ENCODE assay signal across 9 cellular contexts in genomic region chr12:68334136-68334535, GRCh38.
A peak's percentile ranks its signal among the peaks of the same experiment; 100 is the strongest.
DNase-seq lines count a peak whose midpoint lies in the region; ATAC-seq and TF ChIP-seq lines count a peak whose summit lies in the region.
"Had no signal": no experiment of that assay in that cellular context is flagged by ENCODE, and none has a peak within 500 bp of the region (broad histone marks: within the 10 kb centered on the region; RNA-seq: fewer than 3 reads in every experiment).

No MANE protein-coding gene starts in this region.

- no peaks in the 10 kb centered on the region for H3K36me3 Mint-ChIP-seq in activated naive CD8-positive, alpha-beta T cell treated with anti-CD3 and anti-CD28 coated beads, Interleukin-2, amount 50 U/mL, for 24 hours (ENCODE audit: low read depth)

- H2AFZ ChIP-seq in parathyroid adenoma: peak overlapping the region; percentile 24

- CTCF ChIA-PET in RWPE1 (lab: Yijun Ruan, JAX): interaction anchor here (0.6 kb wide), 1 partner anchor 51 kb away, joined by 3 read pairs; no protein-coding TSS in a partner anchor

- H3K4me1 Mint-ChIP-seq in activated naive CD8-positive, alpha-beta T cell treated with anti-CD3 and anti-CD28 coated beads, Interleukin-2, amount 50 U/mL, for 24 hours: peaks cover 31% of the 10 kb centered on the region

- H3K27ac ChIP-seq in parathyroid adenoma (no peak overlapping the region), RWPE1 (no peak overlapping the region)
- H3K27ac ChIP-seq: uterus had no signal

- peak overlapping the region; percentile 1 for H3K27ac Mint-ChIP-seq in activated naive CD8-positive, alpha-beta T cell treated with anti-CD3 and anti-CD28 coated beads, Interleukin-2, amount 50 U/mL, for 24 hours

- no peak overlapping the region for H3K9ac ChIP-seq in parathyroid adenoma

- H3K36me3 ChIP-seq in parathyroid adenoma (ENCODE audit: control insufficient read depth, insufficient read depth, low read length): no peaks in the 10 kb centered on the region
- H3K36me3 ChIP-seq: uterus had no signal

- TF ChIP-seq CTCF in parathyroid adenoma (IDR thresholded peaks at IDR 0.05): no peak
- TF ChIP-seq CTCF in RWPE1 (conservative IDR thresholded peaks at IDR 0.05; ENCODE audit: low read depth): no peak

- no peak overlapping the region for H3K4me3 ChIP-seq in parathyroid adenoma (ENCODE audit: low read depth, low read length)
- H3K4me3 ChIP-seq: uterus had no signal

- H3K9me3 ChIP-seq in parathyroid adenoma (ENCODE audit: control insufficient read depth, low read length): no peaks in the 10 kb centered on the region
- H3K9me3 ChIP-seq: uterus had no signal

- ATAC-seq in activated naive CD8-positive, alpha-beta T cell treated with anti-CD3 and anti-CD28 coated beads, Interleukin-2, amount 50 U/mL, for 24 hours: peak; percentile 13

- POLR2A ChIA-PET in RWPE1 (lab: Yijun Ruan, JAX; ENCODE audit: low non-redundant PET): no interaction called here

- no peaks in the 10 kb centered on the region for H3K9me3 Mint-ChIP-seq in activated naive CD8-positive, alpha-beta T cell treated with anti-CD3 and anti-CD28 coated beads, Interleukin-2, amount 50 U/mL, for 24 hours

- H3K27me3 ChIP-seq in parathyroid adenoma (ENCODE audit: control insufficient read depth, insufficient read depth, low read length): no peaks in the 10 kb centered on the region
- H3K27me3 ChIP-seq: uterus had no signal

- H3K4me1 ChIP-seq in parathyroid adenoma: peaks cover 4% of the 10 kb centered on the region

- no peaks in the 10 kb centered on the region for H3K79me2 ChIP-seq in parathyroid adenoma

- no peak overlapping the region for H3K4me3 Mint-ChIP-seq in activated naive CD8-positive, alpha-beta T cell treated with anti-CD3 and anti-CD28 coated beads, Interleukin-2, amount 50 U/mL, for 24 hours

- no peak overlapping the region for H3K4me2 ChIP-seq in parathyroid adenoma (ENCODE audit: low read length)

- H3K27me3 Mint-ChIP-seq in activated naive CD8-positive, alpha-beta T cell treated with anti-CD3 and anti-CD28 coated beads, Interleukin-2, amount 50 U/mL, for 24 hours: no peaks in the 10 kb centered on the region

- DNase-seq in NCI-H82 (lab: John Stamatoyannopoulos, UW): peak; percentile 9
- no peak for DNase-seq in NCI-H82 treated with DMSO at 0.1 percent for 48 hours (lab: John Stamatoyannopoulos, UW; ENCODE audit: unreplicated experiment)
- DNase-seq in NCI-H128 (lab: John Stamatoyannopoulos, UW; ENCODE audit: unreplicated experiment): peak; percentile 38
- DNase-seq in activated naive CD8-positive, alpha-beta T cell treated with anti-CD3 and anti-CD28 coated beads, Interleukin-2, amount 50 U/mL, for 24 hours: peak; percentile 24
- no peak for DNase-seq in epidermal melanocyte (ENCODE audit: insufficient read length, low spot score)
- DNase-seq in RWPE1 (ENCODE audit: low spot score): no peak
- DNase-seq in NCI-H1436 treated with DMSO at 0.1 percent for 48 hours (lab: John Stamatoyannopoulos, UW): no peak
- DNase-seq: uterus had no signal

Comparison
In these comparisons a context has a peak if more than half of its experiments do, and no peak if none do; other contexts are left out.
1. DNase-seq: peak in NCI-H82 (single experiment), NCI-H128 (single experiment) and activated naive CD8-positive, alpha-beta T cell treated with anti-CD3 and anti-CD28 coated beads, Interleukin-2, amount 50 U/mL, for 24 hours (single experiment); none in NCI-H82 treated with DMSO at 0.1 percent for 48 hours (single experiment), epidermal melanocyte (single experiment), RWPE1 (single experiment) and NCI-H1436 treated with DMSO at 0.1 percent for 48 hours (single experiment).